34 cellular contexts compared by ENCODE assay signal in genomic region chr2:34372967-34373366, GRCh38.
"Had no signal": no experiment of that assay in that cellular context is flagged by ENCODE, and none has a peak within 500 bp of the region (broad histone marks: within the 10 kb centered on the region; RNA-seq: fewer than 3 reads in every experiment).

No MANE protein-coding gene starts in this region.

- H3K9me3 Mint-ChIP-seq: activated CD4-positive, alpha-beta T cell treated with anti-CD3 and anti-CD28 coated beads, Interleukin-2, amount 10 ng/mL, durations not matched to agents 24 days and 14 days had no signal

- ATAC-seq: activated CD4-positive, alpha-beta T cell treated with anti-CD3 and anti-CD28 coated beads for 36 hours; activated CD4-positive, CD25-positive, alpha-beta regulatory T cell treated with anti-CD3 and anti-CD28 coated beads, Interleukin-2, amount 50 U/mL, for 24 hours; activated CD8-positive, alpha-beta memory T cell treated with anti-CD3 and anti-CD28 coated beads, Interleukin-2, amount 10 ng/mL, durations not matched to agents 7 days and 5 days; activated CD8-positive, alpha-beta T cell treated with anti-CD3 and anti-CD28 coated beads for 36 hours; activated CD8-positive, alpha-beta T cell treated with anti-CD3 and anti-CD28 coated beads, Interleukin-2, amount 10 ng/mL, durations not matched to agents 7 days and 5 days; T-helper 17 cell; WTC11 had no signal

- H3K4me1 Mint-ChIP-seq: activated B cell treated with CpG ODN at 0.5 μM for 24 hours; activated CD4-positive, alpha-beta memory T cell treated with anti-CD3 and anti-CD28 coated beads, Interleukin-2, amount 10 ng/mL, durations not matched to agents 7 days and 5 days; activated CD4-positive, alpha-beta T cell treated with anti-CD3 and anti-CD28 coated beads for 36 hours; activated CD4-positive, alpha-beta T cell treated with anti-CD3 and anti-CD28 coated beads, Interleukin-2, amount 10 ng/mL, durations not matched to agents 24 days and 14 days; activated CD4-positive, alpha-beta T cell treated with anti-CD3 and anti-CD28 coated beads, Interleukin-2, amount 10 ng/mL, durations not matched to agents 7 days and 5 days; activated CD8-positive, alpha-beta memory T cell treated with anti-CD3 and anti-CD28 coated beads, Interleukin-2, amount 10 ng/mL, durations not matched to agents 7 days and 5 days; T-helper 17 cell had no signal

- H3K27ac ChIP-seq: VCaP, WERI-Rb-1 had no signal

- H3K36me3 Mint-ChIP-seq: activated CD4-positive, alpha-beta memory T cell treated with anti-CD3 and anti-CD28 coated beads for 36 hours; activated CD8-positive, alpha-beta memory T cell treated with anti-CD3 and anti-CD28 coated beads, Interleukin-2, amount 10 ng/mL, durations not matched to agents 7 days and 5 days; WTC11 had no signal

- H3K4me3 Mint-ChIP-seq: activated B cell treated with CpG ODN at 0.5 μM for 24 hours; activated CD4-positive, alpha-beta memory T cell treated with anti-CD3 and anti-CD28 coated beads for 36 hours; activated CD4-positive, alpha-beta memory T cell treated with anti-CD3 and anti-CD28 coated beads, Interleukin-2, amount 10 ng/mL, durations not matched to agents 7 days and 5 days; activated CD4-positive, alpha-beta T cell treated with anti-CD3 and anti-CD28 coated beads for 36 hours; activated CD4-positive, alpha-beta T cell treated with anti-CD3 and anti-CD28 coated beads, Interleukin-2, amount 10 ng/mL, durations not matched to agents 24 days and 14 days; activated CD4-positive, alpha-beta T cell treated with anti-CD3 and anti-CD28 coated beads, Interleukin-2, amount 10 ng/mL, durations not matched to agents 7 days and 5 days; activated CD8-positive, alpha-beta memory T cell treated with anti-CD3 and anti-CD28 coated beads, Interleukin-2, amount 10 ng/mL, durations not matched to agents 7 days and 5 days; activated CD8-positive, alpha-beta T cell treated with anti-CD3 and anti-CD28 coated beads for 36 hours; activated CD8-positive, alpha-beta T cell treated with anti-CD3 and anti-CD28 coated beads, Interleukin-2, amount 10 ng/mL, durations not matched to agents 7 days and 5 days; T-helper 1 cell treated with Interleukin-12 subunit alpha and Interleukin-12 subunit beta and Interleukin-4 antibody, amounts not matched to agents 30 μg/mL and 1 μg/mL, for 36 hours; T-helper 17 cell; T-helper 2 cell treated with Interferon-gamma antibody and Interleukin-4, amounts not matched to agents 5 μg/mL and 100 μg/mL, for 36 hours; WTC11 had no signal

- H3K27me3 Mint-ChIP-seq: activated B cell treated with CpG ODN at 0.5 μM for 24 hours; activated CD4-positive, alpha-beta memory T cell treated with anti-CD3 and anti-CD28 coated beads for 36 hours; activated CD4-positive, alpha-beta memory T cell treated with anti-CD3 and anti-CD28 coated beads, Interleukin-2, amount 10 ng/mL, durations not matched to agents 7 days and 5 days; activated CD4-positive, alpha-beta T cell treated with anti-CD3 and anti-CD28 coated beads for 36 hours; activated CD4-positive, alpha-beta T cell treated with anti-CD3 and anti-CD28 coated beads, Interleukin-2, amount 10 ng/mL, durations not matched to agents 24 days and 14 days; activated CD4-positive, alpha-beta T cell treated with anti-CD3 and anti-CD28 coated beads, Interleukin-2, amount 10 ng/mL, durations not matched to agents 7 days and 5 days; activated CD8-positive, alpha-beta memory T cell treated with anti-CD3 and anti-CD28 coated beads, Interleukin-2, amount 10 ng/mL, durations not matched to agents 7 days and 5 days; activated CD8-positive, alpha-beta T cell treated with anti-CD3 and anti-CD28 coated beads for 36 hours; T-helper 17 cell had no signal

- FAIRE-seq: TTC549 had no signal

- DNase-seq: activated B cell treated with CpG ODN at 0.5 μM for 24 hours; activated CD4-positive, alpha-beta memory T cell treated with anti-CD3 and anti-CD28 coated beads for 36 hours; activated CD4-positive, alpha-beta memory T cell treated with anti-CD3 and anti-CD28 coated beads, Interleukin-2, amount 10 ng/mL, durations not matched to agents 7 days and 5 days; activated CD4-positive, alpha-beta T cell treated with anti-CD3 and anti-CD28 coated beads for 1 hour; activated CD4-positive, alpha-beta T cell treated with anti-CD3 and anti-CD28 coated beads for 36 hours; activated CD4-positive, alpha-beta T cell treated with anti-CD3 and anti-CD28 coated beads for 4 hours; activated CD4-positive, alpha-beta T cell treated with anti-CD3 and anti-CD28 coated beads for 48 hours; activated CD4-positive, alpha-beta T cell treated with anti-CD3 and anti-CD28 coated beads, Interleukin-2, amount 10 ng/mL, durations not matched to agents 24 days and 14 days; activated CD4-positive, alpha-beta T cell treated with anti-CD3 and anti-CD28 coated beads, Interleukin-2, amount 10 ng/mL, durations not matched to agents 7 days and 5 days; activated CD4-positive, alpha-beta T cell treated with anti-CD3 and anti-CD28 coated beads, Interleukin-2, amount 50 U/mL, for 1 hour; activated CD4-positive, alpha-beta T cell treated with anti-CD3 and anti-CD28 coated beads, Interleukin-2, amount 50 U/mL, for 4 hours; activated CD4-positive, alpha-beta T cell treated with anti-CD3 and anti-CD28 coated beads, Interleukin-2, amount 50 U/mL, for 48 hours; activated CD4-positive, CD25-positive, alpha-beta regulatory T cell; activated CD4-positive, CD25-positive, alpha-beta regulatory T cell treated with anti-CD3 and anti-CD28 coated beads, Interleukin-2, amount 50 U/mL, for 72 hours; activated CD8-positive, alpha-beta memory T cell treated with anti-CD3 and anti-CD28 coated beads for 24 hours; activated CD8-positive, alpha-beta memory T cell treated with anti-CD3 and anti-CD28 coated beads, Interleukin-2, amount 10 ng/mL, durations not matched to agents 7 days and 5 days; activated CD8-positive, alpha-beta memory T cell treated with anti-CD3 and anti-CD28 coated beads, Interleukin-2, amount 50 U/mL, for 4 hours; activated CD8-positive, alpha-beta memory T cell treated with anti-CD3 and anti-CD28 coated beads, Interleukin-2, amount 50 U/mL, for 48 hours; activated CD8-positive, alpha-beta T cell treated with anti-CD3 and anti-CD28 coated beads for 36 hours; activated CD8-positive, alpha-beta T cell treated with anti-CD3 and anti-CD28 coated beads, Interleukin-2, amount 10 ng/mL, durations not matched to agents 7 days and 5 days; activated T-cell treated with anti-CD3 and anti-CD28 coated beads for 4 hours; activated T-cell treated with anti-CD3 and anti-CD28 coated beads, Interleukin-2, amount 50 U/mL, for 1 hour; T-helper 1 cell; T-helper 17 cell; T-helper 2 cell; T-helper 9 cell; T1000; WERI-Rb-1 had no signal

- H3K27ac Mint-ChIP-seq: activated B cell treated with CpG ODN at 0.5 μM for 24 hours; activated CD4-positive, alpha-beta memory T cell treated with anti-CD3 and anti-CD28 coated beads for 36 hours; activated CD4-positive, alpha-beta memory T cell treated with anti-CD3 and anti-CD28 coated beads, Interleukin-2, amount 10 ng/mL, durations not matched to agents 7 days and 5 days; activated CD4-positive, alpha-beta T cell treated with anti-CD3 and anti-CD28 coated beads for 36 hours; activated CD4-positive, alpha-beta T cell treated with anti-CD3 and anti-CD28 coated beads, Interleukin-2, amount 10 ng/mL, durations not matched to agents 24 days and 14 days; activated CD4-positive, alpha-beta T cell treated with anti-CD3 and anti-CD28 coated beads, Interleukin-2, amount 10 ng/mL, durations not matched to agents 7 days and 5 days; activated CD8-positive, alpha-beta memory T cell treated with anti-CD3 and anti-CD28 coated beads, Interleukin-2, amount 10 ng/mL, durations not matched to agents 7 days and 5 days; activated CD8-positive, alpha-beta T cell treated with anti-CD3 and anti-CD28 coated beads for 36 hours; activated CD8-positive, alpha-beta T cell treated with anti-CD3 and anti-CD28 coated beads, Interleukin-2, amount 10 ng/mL, durations not matched to agents 7 days and 5 days; T-helper 1 cell treated with Interleukin-12 subunit alpha and Interleukin-12 subunit beta and Interleukin-4 antibody, amounts not matched to agents 30 μg/mL and 1 μg/mL, for 36 hours; T-helper 17 cell; T-helper 2 cell treated with Interferon-gamma antibody and Interleukin-4, amounts not matched to agents 5 μg/mL and 100 μg/mL, for 36 hours; WTC11 had no signal

- H3K36me3 ChIP-seq: WERI-Rb-1 had no signal
